19 cellular contexts compared by ENCODE assay signal in genomic region chr4:93466440-93466839, GRCh38.
A peak's percentile ranks its signal among the peaks of the same experiment; 100 is the strongest.
DNase-seq lines count a peak whose midpoint lies in the region; ATAC-seq and TF ChIP-seq lines count a peak whose summit lies in the region.
"Had no signal": no experiment of that assay in that cellular context is flagged by ENCODE, and none has a peak within 500 bp of the region (broad histone marks: within the 10 kb centered on the region; RNA-seq: fewer than 3 reads in every experiment).

No MANE protein-coding gene starts in this region.

- H3K4me1 Mint-ChIP-seq in H9: no peaks in the 10 kb centered on the region; a peak in 1 of 4 replicates
- H3K4me1 Mint-ChIP-seq in WTC11: peaks cover 2% of the 10 kb centered on the region; the same call in 1 of the 2 replicates
- H3K4me1 Mint-ChIP-seq: CD4-positive, CD25-positive, alpha-beta regulatory T cell had no signal

- no peak for TF ChIP-seq CTCF in H9 (conservative IDR thresholded peaks at IDR 0.05)
- no peak for TF ChIP-seq CTCF in WTC11 (IDR thresholded peaks at IDR 0.05)

- H3K9ac ChIP-seq in H9 (ENCODE audit: extremely low read depth, insufficient read length, low read length): no peak overlapping the region

- H3K36me3 Mint-ChIP-seq in H9 (ENCODE audit: insufficient read depth in 1 of 3, low read depth in 3 of 3) (no peaks in the 10 kb centered on the region; a peak in 1 of 7 replicates), WTC11 (no peaks in the 10 kb centered on the region)
- H3K36me3 Mint-ChIP-seq: CD4-positive, CD25-positive, alpha-beta regulatory T cell had no signal

- H3K4me3 Mint-ChIP-seq in H9 (no peak overlapping the region), WTC11 (no peak overlapping the region)
- H3K4me3 Mint-ChIP-seq: CD4-positive, CD25-positive, alpha-beta regulatory T cell had no signal

- no peaks in the 10 kb centered on the region for H3K27me3 Mint-ChIP-seq in H9 (ENCODE audit: low read depth)
- H3K27me3 Mint-ChIP-seq in WTC11 (ENCODE audit: low read depth): no peaks in the 10 kb centered on the region
- H3K27me3 Mint-ChIP-seq: CD4-positive, CD25-positive, alpha-beta regulatory T cell had no signal

- H4K20me1 ChIP-seq in H9 (ENCODE audit: control insufficient read depth, insufficient read depth, insufficient read length): no peaks in the 10 kb centered on the region

- no peak overlapping the region for H2AK5ac ChIP-seq in H9 (ENCODE audit: insufficient read length, low read length)

- no peak overlapping the region for H4K91ac ChIP-seq in H9 (ENCODE audit: insufficient read length, low read depth, low read length)

- no peak overlapping the region for H3K56ac ChIP-seq in H9 (ENCODE audit: insufficient read length, low read depth, low read length)

- H3K4me2 ChIP-seq in H9 (ENCODE audit: insufficient read depth, insufficient read length, low read length): no peak overlapping the region

- H3K23ac ChIP-seq in H9 (ENCODE audit: insufficient read length, low read depth, low read length): no peak overlapping the region

- H3K27me3 ChIP-seq in H9 (ENCODE audit: insufficient read depth, low read length): no peaks in the 10 kb centered on the region

- H2BK5ac ChIP-seq in H9 (ENCODE audit: insufficient read length, low read length): no peak overlapping the region

- CTCF ChIA-PET in WTC11 (lab: Charles Lee): no interaction called here

- no peaks in the 10 kb centered on the region for H3K23me2 ChIP-seq in H9 (ENCODE audit: insufficient read length, low read depth, low read length, poor library complexity, severe bottlenecking)

- no peak overlapping the region for H2BK120ac ChIP-seq in H9 (ENCODE audit: low read depth, low read length, poor library complexity, severe bottlenecking)

- H3T11ph ChIP-seq in H9 (ENCODE audit: low read length): no peak overlapping the region

- H2BK15ac ChIP-seq in H9 (ENCODE audit: low read depth, low read length): no peak overlapping the region

- no peak overlapping the region for H2BK12ac ChIP-seq in H9 (ENCODE audit: insufficient read length, low read depth, low read length)

- no peak overlapping the region for H3K4ac ChIP-seq in H9 (ENCODE audit: low read depth, low read length)

- no peaks in the 10 kb centered on the region for H3K79me1 ChIP-seq in H9 (ENCODE audit: insufficient read depth, low read depth, low read length, poor library complexity, severe bottlenecking)

- WGBS in H9 (ENCODE audit: extremely low coverage, insufficient read length, low lambda C conversion rate): no CpG with 5 or more reads among the region's 2 CpGs

- no peak overlapping the region for H3K18ac ChIP-seq in H9 (ENCODE audit: insufficient read length, low read depth, low read length)

- no peak overlapping the region for H2AFZ ChIP-seq in H9 (ENCODE audit: low read length)

- H3K4me1 ChIP-seq in H9 (ENCODE audit: insufficient read depth, low read length): no peaks in the 10 kb centered on the region

- no peaks in the 10 kb centered on the region for H3K79me2 ChIP-seq in H9 (ENCODE audit: insufficient read depth, low read length)

- H3K14ac ChIP-seq in H9 (ENCODE audit: insufficient read depth, low read length): no peak overlapping the region

- no peak overlapping the region for H2BK20ac ChIP-seq in H9 (ENCODE audit: low read depth, low read length, poor library complexity, severe bottlenecking)

- no peak overlapping the region for H4K5ac ChIP-seq in H9 (ENCODE audit: insufficient read length, low read depth, low read length)

- DNase-seq in D341Med (ENCODE audit: low spot score): peak; percentile 8
- peak; percentile 33 for DNase-seq in H9
- peak; percentile 18 for DNase-seq in WTC11 (ENCODE audit: low spot score)
- peak; percentile 48 for DNase-seq in islet precursor cell
- DNase-seq in DMS79 (lab: John Stamatoyannopoulos, UW): no peak
- no peak for DNase-seq in SHP77 treated with DMSO at 0.1 percent for 48 hours (lab: John Stamatoyannopoulos, UW)
- no peak for DNase-seq in substantia nigra (lab: John Stamatoyannopoulos, UW)
- DNase-seq: CD4-positive, CD25-positive, alpha-beta regulatory T cell; GOT3; NCI-H1105; NCI-H146; NCI-H2029; NCI-H2171; NCI-H345; NCI-H524; SHP77; SW 1271 had no signal

- no peaks in the 10 kb centered on the region for H3K9me3 ChIP-seq in H9 (ENCODE audit: control insufficient read depth, low read depth, low read length)

- H4K8ac ChIP-seq in H9 (replicated peaks; ENCODE audit: insufficient read length, low read depth, low read length): no peak overlapping the region

- H3K9me3 Mint-ChIP-seq in H9 (no peaks in the 10 kb centered on the region), WTC11 (no peaks in the 10 kb centered on the region)

- H3K27ac Mint-ChIP-seq in H9: peak overlapping the region; percentile 15 to 80 (median 47); a peak in 2 of 7 replicates
- no peak overlapping the region for H3K27ac Mint-ChIP-seq in WTC11
- H3K27ac Mint-ChIP-seq: CD4-positive, CD25-positive, alpha-beta regulatory T cell had no signal

- H3K27ac ChIP-seq in H9 (ENCODE audit: insufficient read length, low read depth, low read length) (no peak overlapping the region), substantia nigra (ENCODE audit: low read depth, low read length, poor library complexity, severe bottlenecking) (no peak overlapping the region)
- H3K27ac ChIP-seq: HL-60, SK-N-MC had no signal

- ATAC-seq in WTC11: peak; percentile 75

- POLR2A ChIA-PET in WTC11 (lab: Charles Lee): no interaction called here

TF ChIP-seq in WTC11, 78 proteins besides CTCF, POLR2A, EP300 and RAD21:
- no peak for TF ChIP-seq E2F1 (CRISPR knock-in tag; IDR thresholded peaks at IDR 0.05)
- no peak for TF ChIP-seq ATF6 (CRISPR knock-in tag; IDR thresholded peaks at IDR 0.05)
- no peak for TF ChIP-seq IRF2 (CRISPR knock-in tag; IDR thresholded peaks at IDR 0.05; ENCODE audit: borderline replicate concordance, low read depth)
- TF ChIP-seq ZBTB43 (CRISPR knock-in tag; IDR thresholded peaks at IDR 0.05): no peak
- no peak for TF ChIP-seq EMX1 (CRISPR knock-in tag; IDR thresholded peaks at IDR 0.05)
- TF ChIP-seq FOXJ3 (CRISPR knock-in tag; IDR thresholded peaks at IDR 0.05; ENCODE audit: borderline replicate concordance): no peak
- TF ChIP-seq GABPB1 (CRISPR knock-in tag; IDR thresholded peaks at IDR 0.05): no peak

Comparison
In these comparisons a context has a peak if more than half of its experiments do, and no peak if none do; other contexts are left out.
1. DNase-seq: peak in D341Med (single experiment), H9 (single experiment), WTC11 (single experiment) and islet precursor cell (single experiment); none in DMS79 (single experiment), SHP77 treated with DMSO at 0.1 percent for 48 hours (single experiment) and substantia nigra (0 of 49).